Comparison of ENCODE assay signal across 8 cellular contexts in the genomic region with DNA sequence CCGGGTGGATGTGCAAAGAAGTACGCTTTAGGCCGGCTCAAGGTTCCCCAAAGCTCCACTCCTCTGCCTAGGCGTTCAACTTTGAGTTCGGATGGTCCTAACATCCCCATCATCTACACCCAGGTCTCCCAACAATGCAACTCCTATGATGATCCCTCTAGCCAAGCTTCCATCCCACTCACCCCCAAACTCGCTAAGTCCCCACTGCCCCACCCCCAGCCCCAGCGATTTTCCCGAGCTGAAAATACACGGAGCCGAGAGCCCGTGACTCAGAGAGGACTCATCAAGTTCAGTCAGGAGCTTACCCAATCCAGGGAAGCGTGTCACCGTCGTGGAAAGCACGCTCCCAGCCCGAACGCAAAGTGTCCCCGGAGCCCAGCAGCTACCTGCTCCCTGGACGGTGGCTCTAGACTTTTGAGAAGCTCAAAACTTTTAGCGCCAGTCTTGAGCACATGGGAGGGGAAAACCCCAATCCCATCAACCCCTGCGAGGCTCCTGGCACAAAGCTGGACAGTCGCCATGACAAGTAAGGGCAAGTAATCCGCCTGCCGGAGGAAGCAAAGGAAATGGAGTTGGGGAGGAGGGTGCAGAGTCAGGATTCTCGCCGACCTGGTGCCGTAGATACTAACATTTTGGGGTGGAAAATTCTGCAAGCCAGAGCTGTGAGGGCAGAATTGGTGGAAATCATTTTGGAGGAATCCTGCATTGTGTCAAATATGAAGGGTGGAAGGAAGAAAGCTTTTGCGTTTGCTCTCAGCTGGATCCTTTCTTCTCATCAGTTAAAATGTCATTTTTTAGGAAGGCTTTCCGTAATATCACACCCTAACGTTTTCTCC. TPM values are rescaled to one million over a fixed set of nuclear protein-coding genes. Genes with fewer than 3 reads are reported as not detected.
DNase-seq lines count a peak whose midpoint lies in the region; ATAC-seq and TF ChIP-seq lines count a peak whose summit lies in the region.

TP53 (minus strand) TSS at position 419 of the 836 bp plus-strand sequence. CDS start 10,896 bp downstream, outside the sequence.

- TF ChIP-seq POLR2A in sigmoid colon (IDR thresholded peaks at IDR 0.05) = peak; percentile 71 to 78

- peaks cover 35% of the 10 kb centered on the region for H3K36me3 Mint-ChIP-seq in Caco-2 (ENCODE audit: insufficient read depth, unreplicated experiment)

- peak; percentile 82 to 87 for DNase-seq in Caco-2
- DNase-seq in NCI-H2171 (lab: John Stamatoyannopoulos, UW) = peak; percentile 82
- peak; percentile 84 for DNase-seq in UCSD-AML1 (lab: John Stamatoyannopoulos, UW; ENCODE audit: unreplicated experiment)
- peak; percentile 85 for DNase-seq in brain microvascular endothelial cell
- peak; percentile 93 for DNase-seq in iPS DF 6.9 (ENCODE audit: low read depth, low spot score)
- peak; percentile 95 for DNase-seq in sigmoid colon

- intact Hi-C loops in Caco-2 (cut with micrococcal nuclease; ENCODE audit: unreplicated experiment) = loop anchor here (5.0 kb wide), 1 partner anchor 250 kb away; the partner anchor contains the start of genes FGF11 and TMEM102
- intact Hi-C loops in sigmoid colon (cut with DNase I) = loop anchor here (1.0 to 10.0 kb wide), 4 partner anchors 35 to 172 kb away; partner anchors contain the start of genes ATP1B2, FXR2 and SAT2

- H3K4me1 Mint-ChIP-seq in Caco-2 (ENCODE audit: low read depth, unreplicated experiment) = no peaks in the 10 kb centered on the region

- BruUV-seq in Caco-2 (replicated peaks; lab: Mats Ljungman, UMichigan) = TSS peak; percentile 72

- H3K36me3 ChIP-seq in Caco-2 (ENCODE audit: control insufficient read depth, insufficient read depth, low read length) = no peaks in the 10 kb centered on the region
- peaks cover 3% of the 10 kb centered on the region for H3K36me3 ChIP-seq in brain microvascular endothelial cell (replicated peaks)
- H3K36me3 ChIP-seq in iPS DF 6.9 (ENCODE audit: control insufficient read depth, insufficient read depth, low read length) = no peaks in the 10 kb centered on the region
- peaks cover 0 to 9% (median 0%) of the 10 kb centered on the region in 4 donors for H3K36me3 ChIP-seq in sigmoid colon

- WGBS in iPS DF 6.9 (ENCODE audit: insufficient coverage, insufficient read length) = 100% methylated on average over 1 of the region's 30 CpGs
- WGBS in sigmoid colon, 2 donors = 0% methylated on average over 30 of the region's 30 CpGs

- H3K27ac ChIP-seq in brain microvascular endothelial cell (peak within 1 kb of the TSS; percentile 97), iPS DF 6.9 (ENCODE audit: low read length) (no peak within 1 kb of the TSS), sigmoid colon (peak within 1 kb of the TSS; percentile 90 to 97 (median 96))

- H3K27me3 Mint-ChIP-seq in Caco-2 (ENCODE audit: insufficient read depth, unreplicated experiment) = no peaks in the 10 kb centered on the region

- TF ChIP-seq EP300 in sigmoid colon (IDR thresholded peaks at IDR 0.05) = peak in 1 of 4 donors; percentile 56

- peak within 1 kb of the TSS; percentile 100 for H3K27ac Mint-ChIP-seq in Caco-2 (ENCODE audit: unreplicated experiment)

- H3K9me3 Mint-ChIP-seq in Caco-2 (ENCODE audit: unreplicated experiment) = no peaks in the 10 kb centered on the region

- TF ChIP-seq CTCF in Caco-2 (IDR thresholded peaks at IDR 0.05; ENCODE audit: insufficient read depth in 1 of 2, low read depth in 1 of 2, low read length in 1 of 2, severe bottlenecking in 1 of 2, unreplicated experiment in 1 of 2) (no peak), brain microvascular endothelial cell (IDR thresholded peaks at IDR 0.05; ENCODE audit: low read depth, low read length, missing control alignments) (peak; percentile 26), sigmoid colon (IDR thresholded peaks at IDR 0.05) (no peak)

- H3K4me1 ChIP-seq in Caco-2 (0 out of 2 replicates have a peak, but pooled peaks cover 6% of the 10 kb centered on the region), iPS DF 6.9 (ENCODE audit: control insufficient read depth, insufficient read depth, low read length) (no peaks in the 10 kb centered on the region), sigmoid colon (peaks cover 0 to 28% (median 26%) of the 10 kb centered on the region in 4 donors)

- H3K27me3 ChIP-seq in Caco-2 (replicated peaks; ENCODE audit: control insufficient read depth, insufficient read depth, low read length) (no peaks in the 10 kb centered on the region), brain microvascular endothelial cell (replicated peaks) (no peaks in the 10 kb centered on the region), iPS DF 6.9 (ENCODE audit: control insufficient read depth, insufficient read depth, low read length) (no peaks in the 10 kb centered on the region), sigmoid colon (no peaks in the 10 kb centered on the region)

- H3K9me3 ChIP-seq in Caco-2 (no peaks in the 10 kb centered on the region), iPS DF 6.9 (ENCODE audit: control insufficient read depth, insufficient read depth, low read length) (no peaks in the 10 kb centered on the region), sigmoid colon (no peaks in the 10 kb centered on the region)

- H3K4me3 ChIP-seq in Caco-2 (ENCODE audit: low read depth, low read length) = peak within 1 kb of the TSS; percentile 82
- peak within 1 kb of the TSS; percentile 95 for H3K4me3 ChIP-seq in brain microvascular endothelial cell (ENCODE audit: low read depth, low read length)
- peak within 1 kb of the TSS; percentile 82 for H3K4me3 ChIP-seq in iPS DF 6.9 (ENCODE audit: low read length)
- H3K4me3 ChIP-seq in sigmoid colon = peak within 1 kb of the TSS; percentile 75 to 92 (median 82)

- POLR2A ChIA-PET in Caco-2 (lab: Charles Lee) = interaction anchor here (0.5 to 3.5 kb wide), 14 partner anchors 18 to 369 kb away, joined by 3 to 24 read pairs (median 6); partner anchors contain the start of genes ATP1B2, CD68, EFNB3 and FXR2

- in situ Hi-C loops in brain microvascular endothelial cell (cut with HindIII; ENCODE audit: low pct_ligation_motif_present, low sequenced_read_pairs) = no loop called here

- ATAC-seq in HG02588 (IDR thresholded peaks at IDR 0.05; ENCODE audit: unreplicated experiment) (peak; percentile 34), HG02840 (IDR thresholded peaks at IDR 0.05; ENCODE audit: low FRiP score, unreplicated experiment) (no peak)

- CTCF ChIA-PET in Caco-2 (lab: Charles Lee) = interaction anchor here (0.6 to 2.4 kb wide), 13 partner anchors 16 to 170 kb away, joined by 3 to 12 read pairs (median 5); partner anchors contain the start of genes ATP1B2, FXR2, MPDU1 and NAA38

- peak within 1 kb of the TSS; percentile 91 for H3K4me3 Mint-ChIP-seq in Caco-2 (ENCODE audit: unreplicated experiment)

RNA-seq across cellular contexts. Expression of gene TP53, which starts in this region (rescaled TPM):
- total RNA-seq in Caco-2 (2022) (9.2 and 11.1 TPM in 2 replicates), sigmoid colon (10 to 100 TPM; 14.0 to 31.5 (median 15.9) TPM)
- 10 to 100 TPM; 14.4 to 45.3 (median 16.2) TPM for polyA plus RNA-seq in sigmoid colon
